Comparison of ENCODE assay signal across 11 cellular contexts in the genomic region with DNA sequence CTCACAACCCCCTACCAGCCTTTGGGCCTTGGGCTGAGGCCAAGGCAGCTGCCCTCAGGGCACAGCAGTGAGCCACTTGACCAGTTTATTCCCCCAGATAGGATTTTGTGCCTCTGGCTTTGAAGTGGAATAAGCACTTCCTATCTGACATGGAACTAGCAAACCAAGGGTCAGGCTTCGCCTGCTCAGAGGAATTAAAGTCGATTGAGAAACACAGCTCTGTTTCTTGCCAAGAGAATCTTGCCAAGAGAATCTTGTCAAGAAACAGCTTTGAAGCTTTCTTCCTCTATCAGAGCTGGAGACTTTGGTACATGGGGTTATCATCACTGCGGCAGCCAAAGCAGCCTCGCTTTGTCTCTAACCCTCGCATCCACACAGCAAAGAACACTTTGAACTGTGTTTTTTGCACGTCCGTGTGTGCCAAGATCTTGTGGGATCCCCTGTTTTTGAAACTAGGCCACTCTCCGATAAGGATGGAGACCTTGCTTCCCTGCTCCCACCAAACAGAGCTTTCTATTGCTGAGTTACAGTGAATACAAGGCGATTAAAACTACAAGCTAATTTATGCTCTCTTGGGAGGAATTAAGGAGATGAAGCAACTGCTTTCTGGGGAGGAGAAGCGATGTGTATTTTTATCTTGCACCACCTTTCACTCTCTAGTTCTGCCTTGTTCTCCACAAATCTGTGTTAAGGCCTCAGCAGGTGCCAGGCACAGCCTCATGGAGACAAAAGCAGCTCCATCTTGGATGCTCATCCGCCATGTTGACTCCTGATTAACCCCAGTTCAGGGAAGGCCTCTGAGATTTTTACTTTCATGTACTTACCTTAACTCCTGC.
DNase-seq lines count a peak whose midpoint lies in the region; ATAC-seq and TF ChIP-seq lines count a peak whose summit lies in the region.
"Had no signal": no experiment of that assay in that cellular context is flagged by ENCODE, and none has a peak within 500 bp of the region (broad histone marks: within the 10 kb centered on the region; RNA-seq: fewer than 3 reads in every experiment).

No MANE protein-coding gene starts in this region.

- no peak overlapping the region for H3K27ac ChIP-seq in right cardiac atrium (ENCODE audit: low read length)
- H3K27ac ChIP-seq: foreskin keratinocyte had no signal

- H3K27me3 ChIP-seq in right cardiac atrium (ENCODE audit: control insufficient read depth, insufficient read depth): no peaks in the 10 kb centered on the region

- TF ChIP-seq RAD21 in Ishikawa (IDR thresholded peaks at IDR 0.05; ENCODE audit: low read depth): no peak

- TF ChIP-seq EP300 in Ishikawa (IDR thresholded peaks at IDR 0.05; ENCODE audit: borderline replicate concordance): peak; percentile 59; the same call in 1 of the 2 replicates

- DNase-seq in SKM-1 treated with dmso at 0.1 percent for 144 hours (lab: John Stamatoyannopoulos, UW; ENCODE audit: unreplicated experiment) (peak; percentile 48), right cardiac atrium (peak; percentile 62 to 86 (median 65)), NCI-H146 (lab: John Stamatoyannopoulos, UW) (no peak), SK-N-DZ (ENCODE audit: low spot score) (no peak)
- DNase-seq in stimulated activated CD8-positive, alpha-beta memory T cell treated with anti-CD3 and anti-CD28 coated beads, Interleukin-4, amount 100 ng/mL, for 48 hours: peak; percentile 14
- DNase-seq: activated CD4-positive, alpha-beta T cell treated with anti-CD3 and anti-CD28 coated beads, Interleukin-2, amount 10 ng/mL, durations not matched to agents 24 days and 14 days; foreskin keratinocyte; mucosa of descending colon; stimulated activated naive CD4-positive, alpha-beta T cell treated with Interleukin-2 at 50 U/mL for 16 hours had no signal

- WGBS in right cardiac atrium: 35% methylated on average over 11 of the region's 11 CpGs

- no peaks in the 10 kb centered on the region for H3K4me1 ChIP-seq in right cardiac atrium (ENCODE audit: control insufficient read depth, insufficient read depth, low read length)
- H3K4me1 ChIP-seq: foreskin keratinocyte had no signal

- intact Hi-C loops in right cardiac atrium (cut with DNase I): loop anchor here in 1 of 4 donors (10.0 kb wide), 1 partner anchor 58 kb away; no protein-coding TSS in a partner anchor

- H3K4me3 ChIP-seq in right cardiac atrium (ENCODE audit: low read length): no peak overlapping the region
- H3K4me3 ChIP-seq: mucosa of descending colon had no signal

- ATAC-seq in right cardiac atrium (peak; percentile 94), HG02840 (IDR thresholded peaks at IDR 0.05; ENCODE audit: low FRiP score, unreplicated experiment) (no peak)
- ATAC-seq: foreskin keratinocyte, mucosa of descending colon had no signal

- H3K9me3 ChIP-seq in right cardiac atrium (ENCODE audit: control insufficient read depth, low read length): no peaks in the 10 kb centered on the region
- H3K9me3 ChIP-seq: mucosa of descending colon had no signal

TF ChIP-seq in Ishikawa, 13 proteins besides CTCF, POLR2A, EP300 and RAD21:
- TF ChIP-seq YY1 (IDR thresholded peaks at IDR 0.05; ENCODE audit: low read depth) (no peak), MAX (IDR thresholded peaks at IDR 0.05) (no peak), TEAD4 (IDR thresholded peaks at IDR 0.05) (0 out of 2 replicates have a peak, but pooled peaks have one; percentile 5), TCF12 (IDR thresholded peaks at IDR 0.05; ENCODE audit: low read depth) (peak; percentile 66), CEBPB (IDR thresholded peaks at IDR 0.05) (peak; percentile 68), TAF1 (IDR thresholded peaks at IDR 0.05; ENCODE audit: low read depth) (no peak), CREB1 (IDR thresholded peaks at IDR 0.05; ENCODE audit: low read depth) (no peak), FOXM1 (IDR thresholded peaks at IDR 0.05; ENCODE audit: borderline replicate concordance, low read depth) (0 out of 2 replicates have a peak, but pooled peaks have one; percentile 12), NFIC (IDR thresholded peaks at IDR 0.05) (peak; percentile 73)

Comparison
In these comparisons a context has a peak if more than half of its experiments do, and no peak if none do; other contexts are left out.
1. DNase-seq: peak in SKM-1 treated with dmso at 0.1 percent for 144 hours (single experiment), right cardiac atrium (3 of 3) and stimulated activated CD8-positive, alpha-beta memory T cell treated with anti-CD3 and anti-CD28 coated beads, Interleukin-4, amount 100 ng/mL, for 48 hours (single experiment); none in NCI-H146 (single experiment) and SK-N-DZ (single experiment).